In the genomic region with DNA sequence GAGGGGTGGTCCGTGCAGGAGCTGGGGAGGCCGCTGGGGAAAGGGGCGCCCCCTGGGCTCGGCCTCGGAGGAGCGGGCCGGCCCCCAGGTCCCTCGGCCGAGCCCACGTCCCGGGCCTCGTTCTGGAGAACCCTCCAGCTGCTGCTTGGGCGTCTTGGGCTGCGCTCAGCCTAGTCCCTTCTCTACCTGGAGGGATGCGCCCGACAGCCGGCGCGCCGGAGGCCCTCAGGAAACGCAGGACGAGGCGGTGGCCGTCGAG, we compare ENCODE assay signal across 8 cellular contexts. TPM values are rescaled to one million over a fixed set of nuclear protein-coding genes. Genes with fewer than 3 reads are reported as not detected.
DNase-seq lines count a peak whose midpoint lies in the region; ATAC-seq and TF ChIP-seq lines count a peak whose summit lies in the region.

No MANE protein-coding gene starts in this region.

- no peak for DNase-seq in AG09309 (ENCODE audit: low read depth)
- no peak for DNase-seq in SK-N-MC (ENCODE audit: low read depth, low spot score)
- no peak for DNase-seq in thoracic aorta (ENCODE audit: low spot score)
- DNase-seq in NCI-H1694 treated with DMSO at 0.1 percent for 48 hours (lab: John Stamatoyannopoulos, UW) = no peak
- no peak for DNase-seq in HEK293T (ENCODE audit: extremely low spot score)
- no peak for DNase-seq in SHP77 treated with DMSO at 0.1 percent for 48 hours (lab: John Stamatoyannopoulos, UW)

- ATAC-seq in GM21786 (IDR thresholded peaks at IDR 0.05; ENCODE audit: unreplicated experiment) (peak; percentile 29), thoracic aorta (ENCODE audit: insufficient number of reproducible peaks, low FRiP score, low read depth) (peak; percentile 27)

- H3K4me1 ChIP-seq in thoracic aorta (ENCODE audit: control insufficient read depth in 1 of 2, low read depth in 2 of 2) = peaks cover 4 to 19% of the 10 kb centered on the region in 2 donors

- no peaks in the 10 kb centered on the region for H3K36me3 ChIP-seq in SK-N-MC (ENCODE audit: insufficient read depth, low read length)
- H3K36me3 ChIP-seq in thoracic aorta = no peaks in the 10 kb centered on the region

- H3K27ac ChIP-seq in SK-N-MC (no peak overlapping the region), thoracic aorta (peak overlapping the region; percentile 56 to 61)

- TF ChIP-seq CTCF in AG09309 (IDR thresholded peaks at IDR 0.05; ENCODE audit: control insufficient read depth, insufficient read depth, low read depth, low read length, missing control alignments) (no peak), thoracic aorta (IDR thresholded peaks at IDR 0.05) (no peak)

- H3K9me3 ChIP-seq in SK-N-MC (ENCODE audit: low read depth, low read length) = no peaks in the 10 kb centered on the region
- H3K9me3 ChIP-seq in thoracic aorta = no peaks in the 10 kb centered on the region

- H3K27me3 ChIP-seq in thoracic aorta (replicated peaks; ENCODE audit: insufficient read depth) = no peaks in the 10 kb centered on the region

- no peak overlapping the region for H3K9ac ChIP-seq in SK-N-MC (ENCODE audit: insufficient read length)

- CTCF ChIA-PET in HEK293T (lab: Yijun Ruan, JAX) = interaction anchor here (0.7 kb wide), 1 partner anchor 42 kb away, joined by 3 read pairs; no protein-coding TSS in a partner anchor

- POLR2A ChIA-PET in HEK293T (lab: Yijun Ruan, JAX) = interaction anchor here (0.8 to 2.0 kb wide), 4 partner anchors 26 to 47 kb away, joined by 3 to 10 read pairs (median 4); partner anchors contain the start of genes DTYMK and ING5

- H3K4me3 ChIP-seq in AG09309 (ENCODE audit: control insufficient read depth, low read depth, low read length) (peak overlapping the region; percentile 50), SK-N-MC (peak overlapping the region; percentile 96), iPS-11a (ENCODE audit: low read depth, low read length) (peak overlapping the region; percentile 20), thoracic aorta (peak overlapping the region; percentile 99)

TF ChIP-seq in HEK293T, 16 proteins besides CTCF, POLR2A, EP300 and RAD21:
- no peak for TF ChIP-seq LEF1 (IDR thresholded peaks at IDR 0.05; ENCODE audit: borderline replicate concordance)
- TF ChIP-seq FOXA1 (IDR thresholded peaks at IDR 0.05) = no peak
- no peak for TF ChIP-seq ELF4 (IDR thresholded peaks at IDR 0.05)
- TF ChIP-seq, protein P1, sequence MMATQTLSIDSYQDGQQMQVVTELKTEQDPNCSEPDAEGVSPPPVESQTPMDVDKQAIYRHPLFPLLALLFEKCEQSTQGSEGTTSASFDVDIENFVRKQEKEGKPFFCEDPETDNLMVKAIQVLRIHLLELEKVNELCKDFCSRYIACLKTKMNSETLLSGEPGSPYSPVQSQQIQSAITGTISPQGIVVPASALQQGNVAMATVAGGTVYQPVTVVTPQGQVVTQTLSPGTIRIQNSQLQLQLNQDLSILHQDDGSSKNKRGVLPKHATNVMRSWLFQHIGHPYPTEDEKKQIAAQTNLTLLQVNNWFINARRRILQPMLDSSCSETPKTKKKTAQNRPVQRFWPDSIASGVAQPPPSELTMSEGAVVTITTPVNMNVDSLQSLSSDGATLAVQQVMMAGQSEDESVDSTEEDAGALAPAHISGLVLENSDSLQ (IDR thresholded peaks at IDR 0.05) = no peak
- no peak for TF ChIP-seq ARNT (IDR thresholded peaks at IDR 0.05)
- TF ChIP-seq FOXK2 (IDR thresholded peaks at IDR 0.05) = no peak
- no peak for TF ChIP-seq NFRKB (IDR thresholded peaks at IDR 0.05)
- TF ChIP-seq SP1 (IDR thresholded peaks at IDR 0.05) = no peak
- TF ChIP-seq TARDBP (IDR thresholded peaks at IDR 0.05) = no peak
- TF ChIP-seq ZNF384 (IDR thresholded peaks at IDR 0.05) = no peak
- no peak for TF ChIP-seq FOXM1 (IDR thresholded peaks at IDR 0.05; ENCODE audit: borderline replicate concordance)
- TF ChIP-seq BHLHE40 (IDR thresholded peaks at IDR 0.05; ENCODE audit: borderline replicate concordance) = no peak
- no peak for TF ChIP-seq CTBP1 (IDR thresholded peaks at IDR 0.05; ENCODE audit: borderline replicate concordance)
- no peak for TF ChIP-seq HDGF (IDR thresholded peaks at IDR 0.05; ENCODE audit: borderline replicate concordance)
- no peak for TF ChIP-seq L3MBTL2 (conservative IDR thresholded peaks at IDR 0.05)
- no peak for TF ChIP-seq SUZ12 (IDR thresholded peaks at IDR 0.05)

RNA-seq across cellular contexts. Expression of gene D2HGDH, which starts 0.3 kb away (rescaled TPM):
- total RNA-seq in thoracic aorta = 10 to 100 TPM; 11.1 to 38.0 TPM

RNA-seq across cellular contexts. Expression of gene ING5, which starts 32.3 kb away (rescaled TPM):
- total RNA-seq in thoracic aorta = 10 to 100 TPM; 27.3 to 64.8 TPM

RNA-seq across cellular contexts. Expression of gene GAL3ST2, which starts 42.5 kb away (rescaled TPM):
- total RNA-seq in thoracic aorta = 1 to 10 TPM in 1 of 2 donors, under 1 TPM in 1; 0.49 to 2.2 TPM

RNA-seq across cellular contexts. Expression of gene DTYMK, which starts 47.5 kb away (rescaled TPM):
- 1 to 10 TPM; 6.2 to 6.4 TPM for total RNA-seq in thoracic aorta

Comparison
In these comparisons a context has a peak if more than half of its experiments do, and no peak if none do; other contexts are left out.
1. H3K4me3 ChIP-seq: peak in every context shown above with its lines; median percentile 99 in thoracic aorta; 96 in SK-N-MC; 50 in AG09309; 20 in iPS-11a.